ENCODE assay signal across 1 cellular context in genomic region chr14:105162374-105162979, GRCh38.
TF ChIP-seq lines count a peak whose summit lies in the region.

No MANE protein-coding gene starts in this region.

TF ChIP-seq in WTC11, 78 proteins besides CTCF, POLR2A, EP300 and RAD21 (continued from another document):
- TF ChIP-seq, protein P1, sequence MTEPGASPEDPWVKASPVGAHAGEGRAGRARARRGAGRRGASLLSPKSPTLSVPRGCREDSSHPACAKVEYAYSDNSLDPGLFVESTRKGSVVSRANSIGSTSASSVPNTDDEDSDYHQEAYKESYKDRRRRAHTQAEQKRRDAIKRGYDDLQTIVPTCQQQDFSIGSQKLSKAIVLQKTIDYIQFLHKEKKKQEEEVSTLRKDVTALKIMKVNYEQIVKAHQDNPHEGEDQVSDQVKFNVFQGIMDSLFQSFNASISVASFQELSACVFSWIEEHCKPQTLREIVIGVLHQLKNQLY (CRISPR knock-in tag; IDR thresholded peaks at IDR 0.05), result no peak
- TF ChIP-seq, protein P2, sequence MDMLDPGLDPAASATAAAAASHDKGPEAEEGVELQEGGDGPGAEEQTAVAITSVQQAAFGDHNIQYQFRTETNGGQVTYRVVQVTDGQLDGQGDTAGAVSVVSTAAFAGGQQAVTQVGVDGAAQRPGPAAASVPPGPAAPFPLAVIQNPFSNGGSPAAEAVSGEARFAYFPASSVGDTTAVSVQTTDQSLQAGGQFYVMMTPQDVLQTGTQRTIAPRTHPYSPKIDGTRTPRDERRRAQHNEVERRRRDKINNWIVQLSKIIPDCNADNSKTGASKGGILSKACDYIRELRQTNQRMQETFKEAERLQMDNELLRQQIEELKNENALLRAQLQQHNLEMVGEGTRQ (CRISPR knock-in tag; IDR thresholded peaks at IDR 0.05), result no peak
- TF ChIP-seq MXD4 (CRISPR knock-in tag; IDR thresholded peaks at IDR 0.05; ENCODE audit: borderline replicate concordance), result no peak
- TF ChIP-seq, protein P3, sequence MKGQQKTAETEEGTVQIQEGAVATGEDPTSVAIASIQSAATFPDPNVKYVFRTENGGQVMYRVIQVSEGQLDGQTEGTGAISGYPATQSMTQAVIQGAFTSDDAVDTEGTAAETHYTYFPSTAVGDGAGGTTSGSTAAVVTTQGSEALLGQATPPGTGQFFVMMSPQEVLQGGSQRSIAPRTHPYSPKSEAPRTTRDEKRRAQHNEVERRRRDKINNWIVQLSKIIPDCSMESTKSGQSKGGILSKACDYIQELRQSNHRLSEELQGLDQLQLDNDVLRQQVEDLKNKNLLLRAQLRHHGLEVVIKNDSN (CRISPR knock-in tag; IDR thresholded peaks at IDR 0.05), result no peak
- TF ChIP-seq IRF1 (CRISPR knock-in tag; IDR thresholded peaks at IDR 0.05), result no peak
- TF ChIP-seq ZNF671 (CRISPR knock-in tag; IDR thresholded peaks at IDR 0.05), result no peak
- TF ChIP-seq NFATC4 (CRISPR knock-in tag; IDR thresholded peaks at IDR 0.05), result no peak
- TF ChIP-seq ZNF138 (CRISPR knock-in tag; conservative IDR thresholded peaks at IDR 0.05), result no peak
TF ChIP-seq in WTC11: peak in this region for 0.
